8 cellular contexts compared by ENCODE assay signal in genomic region chr1:53015508-53015860, GRCh38. TPM values are rescaled to one million over a fixed set of nuclear protein-coding genes. Genes with fewer than 3 reads are reported as not detected.
DNase-seq lines count a peak whose midpoint lies in the region; ATAC-seq and TF ChIP-seq lines count a peak whose summit lies in the region.

No MANE protein-coding gene starts in this region.

- no peak for TF ChIP-seq CTCF in endodermal cell (conservative IDR thresholded peaks at IDR 0.05)
- no peak for TF ChIP-seq CTCF in neural progenitor cell (IDR thresholded peaks at IDR 0.05)

- no peaks in the 10 kb centered on the region for H3K27me3 Mint-ChIP-seq in CD4-positive, alpha-beta memory T cell
- peaks cover 2% of the 10 kb centered on the region for H3K27me3 Mint-ChIP-seq in endodermal cell (ENCODE audit: insufficient read depth)
- peaks cover 3% of the 10 kb centered on the region for H3K27me3 Mint-ChIP-seq in neural progenitor cell (ENCODE audit: insufficient read depth, low read depth)

- H3K4me1 Mint-ChIP-seq in CD4-positive, alpha-beta memory T cell: peaks cover 27 to 34% (median 30%) of the 10 kb centered on the region in 4 donors
- H3K4me1 Mint-ChIP-seq in endodermal cell (peaks cover 14% of the 10 kb centered on the region), neural progenitor cell (peaks cover 13% of the 10 kb centered on the region)

- peak overlapping the region; percentile 88 to 98 (median 90) for H3K4me3 Mint-ChIP-seq in CD4-positive, alpha-beta memory T cell
- H3K4me3 Mint-ChIP-seq in endodermal cell: peak overlapping the region; percentile 81
- H3K4me3 Mint-ChIP-seq in neural progenitor cell: peak overlapping the region; percentile 91

- H3K27ac ChIP-seq in CD4-positive, alpha-beta memory T cell (ENCODE audit: low read depth, low read length): peak overlapping the region; percentile 39
- H3K27ac ChIP-seq in endodermal cell (ENCODE audit: low read depth, low read length): no peak overlapping the region
- no peak overlapping the region for H3K27ac ChIP-seq in neural progenitor cell
- H3K27ac ChIP-seq in caudate nucleus (ENCODE audit: low read depth, low read length): no peak overlapping the region

- H3K27me3 ChIP-seq in CD4-positive, alpha-beta memory T cell (ENCODE audit: insufficient read depth, low read length): no peaks in the 10 kb centered on the region
- H3K27me3 ChIP-seq in endodermal cell (ENCODE audit: control insufficient read depth, insufficient read depth, low read length, poor library complexity, severe bottlenecking): no peaks in the 10 kb centered on the region
- no peaks in the 10 kb centered on the region for H3K27me3 ChIP-seq in neural progenitor cell

- H3K4me3 ChIP-seq in CD4-positive, alpha-beta memory T cell (ENCODE audit: low read length in 2 of 2): peak overlapping the region; percentile 32 to 54
- H3K4me3 ChIP-seq in endodermal cell (ENCODE audit: low read length) (peak overlapping the region; percentile 94), neural progenitor cell (peak overlapping the region; percentile 75)

- H4K20me1 ChIP-seq in neural progenitor cell (ENCODE audit: low read depth): no peaks in the 10 kb centered on the region

- no peaks in the 10 kb centered on the region for H3K9me3 ChIP-seq in CD4-positive, alpha-beta memory T cell (ENCODE audit: control insufficient read depth in 1 of 2, low read length in 2 of 2)
- H3K9me3 ChIP-seq in endodermal cell (ENCODE audit: control insufficient read depth, low read length): no peaks in the 10 kb centered on the region
- no peaks in the 10 kb centered on the region for H3K9me3 ChIP-seq in neural progenitor cell (ENCODE audit: low read depth)

- H3K9me3 Mint-ChIP-seq in CD4-positive, alpha-beta memory T cell: peaks cover 0 to 2% (median 0%) of the 10 kb centered on the region in 8 donors
- peaks cover 3% of the 10 kb centered on the region for H3K9me3 Mint-ChIP-seq in endodermal cell
- H3K9me3 Mint-ChIP-seq in neural progenitor cell: no peaks in the 10 kb centered on the region

- CTCF ChIA-PET in CD4-positive, alpha-beta memory T cell (lab: Charles Lee; ENCODE audit: partially characterized antibody): no interaction called here

- WGBS in endodermal cell (ENCODE audit: insufficient coverage in 1 of 2, insufficient read length in 1 of 2), 2 experiments: 40 to 56% methylated on average over 3 of the region's 3 CpGs

- intact Hi-C loops in CD4-positive, alpha-beta memory T cell (cut with micrococcal nuclease): loop anchor here (10.0 kb wide), 1 partner anchor 91 kb away; the partner anchor contains the start of genes ECHDC2 and SCP2

- H3K36me3 Mint-ChIP-seq in CD4-positive, alpha-beta memory T cell: peaks cover 4 to 19% of the 10 kb centered on the region in 2 donors
- H3K36me3 Mint-ChIP-seq in endodermal cell (ENCODE audit: low read depth) (no peaks in the 10 kb centered on the region), neural progenitor cell (no peaks in the 10 kb centered on the region)

- POLR2A ChIA-PET in CD4-positive, alpha-beta memory T cell (lab: Charles Lee; ENCODE audit: partially characterized antibody): interaction anchor here (0.8 to 1.4 kb wide), 4 partner anchors 94 to 313 kb away, joined by 3 to 10 read pairs (median 6); partner anchors contain the start of genes CPT2 and ECHDC2

- H3K4me1 ChIP-seq in CD4-positive, alpha-beta memory T cell (ENCODE audit: insufficient read depth, low read length): peaks cover 24% of the 10 kb centered on the region
- H3K4me1 ChIP-seq in endodermal cell (ENCODE audit: control insufficient read depth, insufficient read depth, low read length) (peaks cover 6% of the 10 kb centered on the region), neural progenitor cell (peaks cover 9% of the 10 kb centered on the region)

- H3K79me2 ChIP-seq in neural progenitor cell (ENCODE audit: low read depth): peaks cover 15% of the 10 kb centered on the region

- peak overlapping the region; percentile 100 for H2AFZ ChIP-seq in neural progenitor cell (replicated peaks)

- H3K27ac Mint-ChIP-seq in CD4-positive, alpha-beta memory T cell: peak overlapping the region; percentile 36 to 92 (median 70)
- peak overlapping the region; percentile 0 for H3K27ac Mint-ChIP-seq in endodermal cell
- H3K27ac Mint-ChIP-seq in neural progenitor cell: peak overlapping the region; percentile 20

- H3K4me2 ChIP-seq in neural progenitor cell: peak overlapping the region; percentile 80

- H3K9ac ChIP-seq in endodermal cell (ENCODE audit: extremely low read depth, low read length, poor library complexity, severe bottlenecking) (peak overlapping the region; percentile 50), neural progenitor cell (peak overlapping the region; percentile 58)

- H3F3A ChIP-seq in neural progenitor cell (ENCODE audit: low read depth): no peaks in the 10 kb centered on the region

- no peaks in the 10 kb centered on the region for H3K36me3 ChIP-seq in CD4-positive, alpha-beta memory T cell (ENCODE audit: insufficient read depth, low read length)
- no peaks in the 10 kb centered on the region for H3K36me3 ChIP-seq in endodermal cell (ENCODE audit: control insufficient read depth, insufficient read depth, low read length)
- no peaks in the 10 kb centered on the region for H3K36me3 ChIP-seq in neural progenitor cell

- no peak for DNase-seq in CD4-positive, alpha-beta memory T cell
- peak; percentile 19 for DNase-seq in NCI-H748 (lab: John Stamatoyannopoulos, UW; ENCODE audit: unreplicated experiment)
- DNase-seq in endodermal cell: peak; percentile 46
- no peak for DNase-seq in neural progenitor cell (ENCODE audit: low spot score)
- DNase-seq in NCI-H2227 treated with DMSO at 0.1 percent for 48 hours (lab: John Stamatoyannopoulos, UW): no peak
- no peak for DNase-seq in caudate nucleus (lab: John Stamatoyannopoulos, UW)
- no peak for DNase-seq in GM03348 (ENCODE audit: low spot score)

- no peak for ATAC-seq in HG02870 (IDR thresholded peaks at IDR 0.05; ENCODE audit: unreplicated experiment)

RNA-seq across cellular contexts. Expression of gene PODN, which starts 46.5 kb away (rescaled TPM):
- total RNA-seq in CD4-positive, alpha-beta memory T cell: not detected
- polyA plus RNA-seq in CD4-positive, alpha-beta memory T cell: not detected
- total RNA-seq in endodermal cell (1 to 10 TPM; 3.0 to 3.6 TPM), neural progenitor cell (ENCODE audit: low replicate concordance) (0.09 TPM in 1 of 2 replicates, not detected in the other)
- polyA plus RNA-seq in endodermal cell (2013, experiment 1 of 2): 0.53 TPM
- 0.70 TPM for polyA plus RNA-seq in endodermal cell (2013, experiment 2 of 2)

Comparison
In these comparisons a context has a peak if more than half of its experiments do, and no peak if none do; other contexts are left out.
1. DNase-seq: peak in NCI-H748 (single experiment) and endodermal cell (single experiment); none in CD4-positive, alpha-beta memory T cell (0 of 5), neural progenitor cell (single experiment), NCI-H2227 treated with DMSO at 0.1 percent for 48 hours (single experiment), caudate nucleus (0 of 61) and GM03348 (single experiment).
2. H3K4me3 ChIP-seq: peak in every context shown above with its lines; median percentile 94 in endodermal cell; 75 in neural progenitor cell; 43 in CD4-positive, alpha-beta memory T cell.
3. H3K27ac Mint-ChIP-seq: peak in every context shown above with its lines; median percentile 70 in CD4-positive, alpha-beta memory T cell; 20 in neural progenitor cell; 0 in endodermal cell.
4. Peak in every context shown above with its lines, with median percentiles within 50 percentile points of each other: H3K4me3 Mint-ChIP-seq.